ENCODE assay signal across 1 cellular context in the genomic region with DNA sequence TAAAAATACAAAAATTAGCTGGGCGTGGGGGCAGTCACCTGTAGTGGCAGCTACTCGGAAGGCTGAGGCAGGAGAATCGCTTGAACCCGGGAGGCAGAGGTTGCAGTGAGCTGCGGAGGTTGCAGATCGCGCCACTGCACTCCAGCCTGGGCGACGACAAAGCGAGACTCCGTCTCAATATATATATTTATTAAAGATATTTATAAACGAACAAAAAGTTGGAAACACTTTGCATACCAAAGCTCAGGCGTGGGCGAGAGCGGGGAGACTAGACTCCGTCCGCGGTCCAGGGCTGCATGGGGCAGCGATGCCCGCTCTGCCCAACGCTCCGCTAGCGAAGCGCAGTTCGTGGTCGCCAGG.
TF ChIP-seq lines count a peak whose summit lies in the region.

No MANE protein-coding gene starts in this region.

TF ChIP-seq in SK-N-SH treated with all-trans-retinoic acid at 6 μM for 48 hours, 23 proteins besides CTCF, POLR2A, EP300 and RAD21 (continued from another document):
- TF ChIP-seq, protein P1, sequence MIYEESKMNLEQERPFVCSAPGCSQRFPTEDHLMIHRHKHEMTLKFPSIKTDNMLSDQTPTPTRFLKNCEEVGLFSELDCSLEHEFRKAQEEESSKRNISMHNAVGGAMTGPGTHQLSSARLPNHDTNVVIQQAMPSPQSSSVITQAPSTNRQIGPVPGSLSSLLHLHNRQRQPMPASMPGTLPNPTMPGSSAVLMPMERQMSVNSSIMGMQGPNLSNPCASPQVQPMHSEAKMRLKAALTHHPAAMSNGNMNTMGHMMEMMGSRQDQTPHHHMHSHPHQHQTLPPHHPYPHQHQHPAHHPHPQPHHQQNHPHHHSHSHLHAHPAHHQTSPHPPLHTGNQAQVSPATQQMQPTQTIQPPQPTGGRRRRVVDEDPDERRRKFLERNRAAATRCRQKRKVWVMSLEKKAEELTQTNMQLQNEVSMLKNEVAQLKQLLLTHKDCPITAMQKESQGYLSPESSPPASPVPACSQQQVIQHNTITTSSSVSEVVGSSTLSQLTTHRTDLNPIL (CRISPR knock-in tag; IDR thresholded peaks at IDR 0.05; ENCODE audit: low read depth) = no peak
- TF ChIP-seq ZC3H10 (CRISPR knock-in tag; IDR thresholded peaks at IDR 0.05) = no peak
- no peak for TF ChIP-seq ZNF70 (CRISPR knock-in tag; IDR thresholded peaks at IDR 0.05)
- TF ChIP-seq, protein P2, sequence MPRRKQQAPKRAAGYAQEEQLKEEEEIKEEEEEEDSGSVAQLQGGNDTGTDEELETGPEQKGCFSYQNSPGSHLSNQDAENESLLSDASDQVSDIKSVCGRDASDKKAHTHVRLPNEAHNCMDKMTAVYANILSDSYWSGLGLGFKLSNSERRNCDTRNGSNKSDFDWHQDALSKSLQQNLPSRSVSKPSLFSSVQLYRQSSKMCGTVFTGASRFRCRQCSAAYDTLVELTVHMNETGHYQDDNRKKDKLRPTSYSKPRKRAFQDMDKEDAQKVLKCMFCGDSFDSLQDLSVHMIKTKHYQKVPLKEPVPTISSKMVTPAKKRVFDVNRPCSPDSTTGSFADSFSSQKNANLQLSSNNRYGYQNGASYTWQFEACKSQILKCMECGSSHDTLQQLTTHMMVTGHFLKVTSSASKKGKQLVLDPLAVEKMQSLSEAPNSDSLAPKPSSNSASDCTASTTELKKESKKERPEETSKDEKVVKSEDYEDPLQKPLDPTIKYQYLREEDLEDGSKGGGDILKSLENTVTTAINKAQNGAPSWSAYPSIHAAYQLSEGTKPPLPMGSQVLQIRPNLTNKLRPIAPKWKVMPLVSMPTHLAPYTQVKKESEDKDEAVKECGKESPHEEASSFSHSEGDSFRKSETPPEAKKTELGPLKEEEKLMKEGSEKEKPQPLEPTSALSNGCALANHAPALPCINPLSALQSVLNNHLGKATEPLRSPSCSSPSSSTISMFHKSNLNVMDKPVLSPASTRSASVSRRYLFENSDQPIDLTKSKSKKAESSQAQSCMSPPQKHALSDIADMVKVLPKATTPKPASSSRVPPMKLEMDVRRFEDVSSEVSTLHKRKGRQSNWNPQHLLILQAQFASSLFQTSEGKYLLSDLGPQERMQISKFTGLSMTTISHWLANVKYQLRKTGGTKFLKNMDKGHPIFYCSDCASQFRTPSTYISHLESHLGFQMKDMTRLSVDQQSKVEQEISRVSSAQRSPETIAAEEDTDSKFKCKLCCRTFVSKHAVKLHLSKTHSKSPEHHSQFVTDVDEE (CRISPR knock-in tag; IDR thresholded peaks at IDR 0.05) = no peak
- TF ChIP-seq CSDC2 (CRISPR knock-in tag; IDR thresholded peaks at IDR 0.05) = no peak
- TF ChIP-seq ZFP30 (CRISPR knock-in tag; IDR thresholded peaks at IDR 0.05) = no peak
- TF ChIP-seq, protein P3, sequence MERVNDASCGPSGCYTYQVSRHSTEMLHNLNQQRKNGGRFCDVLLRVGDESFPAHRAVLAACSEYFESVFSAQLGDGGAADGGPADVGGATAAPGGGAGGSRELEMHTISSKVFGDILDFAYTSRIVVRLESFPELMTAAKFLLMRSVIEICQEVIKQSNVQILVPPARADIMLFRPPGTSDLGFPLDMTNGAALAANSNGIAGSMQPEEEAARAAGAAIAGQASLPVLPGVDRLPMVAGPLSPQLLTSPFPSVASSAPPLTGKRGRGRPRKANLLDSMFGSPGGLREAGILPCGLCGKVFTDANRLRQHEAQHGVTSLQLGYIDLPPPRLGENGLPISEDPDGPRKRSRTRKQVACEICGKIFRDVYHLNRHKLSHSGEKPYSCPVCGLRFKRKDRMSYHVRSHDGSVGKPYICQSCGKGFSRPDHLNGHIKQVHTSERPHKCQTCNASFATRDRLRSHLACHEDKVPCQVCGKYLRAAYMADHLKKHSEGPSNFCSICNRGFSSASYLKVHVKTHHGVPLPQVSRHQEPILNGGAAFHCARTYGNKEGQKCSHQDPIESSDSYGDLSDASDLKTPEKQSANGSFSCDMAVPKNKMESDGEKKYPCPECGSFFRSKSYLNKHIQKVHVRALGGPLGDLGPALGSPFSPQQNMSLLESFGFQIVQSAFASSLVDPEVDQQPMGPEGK (CRISPR knock-in tag; IDR thresholded peaks at IDR 0.05; ENCODE audit: borderline replicate concordance) = no peak
- TF ChIP-seq, protein P4, sequence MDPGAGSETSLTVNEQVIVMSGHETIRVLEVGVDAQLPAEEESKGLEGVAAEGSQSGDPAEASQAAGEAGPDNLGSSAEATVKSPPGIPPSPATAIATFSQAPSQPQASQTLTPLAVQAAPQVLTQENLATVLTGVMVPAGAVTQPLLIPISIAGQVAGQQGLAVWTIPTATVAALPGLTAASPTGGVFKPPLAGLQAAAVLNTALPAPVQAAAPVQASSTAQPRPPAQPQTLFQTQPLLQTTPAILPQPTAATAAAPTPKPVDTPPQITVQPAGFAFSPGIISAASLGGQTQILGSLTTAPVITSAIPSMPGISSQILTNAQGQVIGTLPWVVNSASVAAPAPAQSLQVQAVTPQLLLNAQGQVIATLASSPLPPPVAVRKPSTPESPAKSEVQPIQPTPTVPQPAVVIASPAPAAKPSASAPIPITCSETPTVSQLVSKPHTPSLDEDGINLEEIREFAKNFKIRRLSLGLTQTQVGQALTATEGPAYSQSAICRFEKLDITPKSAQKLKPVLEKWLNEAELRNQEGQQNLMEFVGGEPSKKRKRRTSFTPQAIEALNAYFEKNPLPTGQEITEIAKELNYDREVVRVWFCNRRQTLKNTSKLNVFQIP (CRISPR knock-in tag; IDR thresholded peaks at IDR 0.05; ENCODE audit: borderline replicate concordance, low read depth) = no peak
